9 cellular contexts compared by ENCODE assay signal in genomic region chr2:38653715-38654494, GRCh38. TPM values are rescaled to one million over a fixed set of nuclear protein-coding genes. Genes with fewer than 3 reads are reported as not detected.
DNase-seq lines count a peak whose midpoint lies in the region; ATAC-seq and TF ChIP-seq lines count a peak whose summit lies in the region.
"Had no signal": no experiment of that assay in that cellular context is flagged by ENCODE, and none has a peak within 500 bp of the region (broad histone marks: within the 10 kb centered on the region; RNA-seq: fewer than 3 reads in every experiment).

No MANE protein-coding gene starts in this region.

- no peak overlapping the region for H3K4me3 ChIP-seq in Panc1 (ENCODE audit: low read depth in 2 of 2, low read length in 2 of 2)
- H3K4me3 ChIP-seq in GM23248 = no peak overlapping the region
- H3K4me3 ChIP-seq: gastrocnemius medialis had no signal

- DNase-seq in Panc1 (ENCODE audit: low read depth, low spot score) = no peak
- peak; percentile 61 to 79 for DNase-seq in activated naive CD4-positive, alpha-beta T cell treated with anti-CD3 and anti-CD28 coated beads, Interleukin-2, amount 50 U/mL, for 72 hours (ENCODE audit: low spot score in 2 of 2)
- peak in 2 of 3 donors; percentile 67 to 76 for DNase-seq in stimulated activated CD4-positive, alpha-beta T cell treated with anti-CD3 and anti-CD28 coated beads, Interleukin-12 subunit alpha, Interleukin-12 subunit beta, amount 100 ng/mL, for 48 hours (ENCODE audit: low read depth in 2 of 3, low spot score in 1 of 3)
- no peak for DNase-seq in NCI-H2029 treated with DMSO at 0.1 percent for 48 hours (lab: John Stamatoyannopoulos, UW)
- DNase-seq in GM23248 = no peak
- DNase-seq in NCI-H526 (lab: John Stamatoyannopoulos, UW) = no peak

- intact Hi-C loops in Panc1 (cut with micrococcal nuclease; ENCODE audit: unreplicated experiment) = no loop called here

- H3K36me3 ChIP-seq in Panc1 (ENCODE audit: control insufficient read depth, insufficient read depth, low read length) (no peaks in the 10 kb centered on the region), GM23248 (ENCODE audit: low read depth) (no peaks in the 10 kb centered on the region)
- H3K36me3 ChIP-seq: gastrocnemius medialis had no signal

- H3K27ac Mint-ChIP-seq in activated naive CD4-positive, alpha-beta T cell treated with anti-CD3 and anti-CD28 coated beads, Interleukin-2, amount 50 U/mL, for 72 hours = peak overlapping the region; percentile 65 to 83

- ATAC-seq in GM18867 (IDR thresholded peaks at IDR 0.05; ENCODE audit: unreplicated experiment) (peak; percentile 53), Panc1 (peak; percentile 19; the same call in 1 of the 2 replicates), HG02852 (IDR thresholded peaks at IDR 0.05; ENCODE audit: unreplicated experiment) (no peak)
- peak; percentile 85 for ATAC-seq in activated naive CD4-positive, alpha-beta T cell treated with anti-CD3 and anti-CD28 coated beads, Interleukin-2, amount 50 U/mL, for 72 hours
- ATAC-seq: gastrocnemius medialis had no signal

- CTCF ChIA-PET in Panc1 (lab: Charles Lee) = no interaction called here

- in situ Hi-C loops in Panc1 (cut with HindIII; ENCODE audit: low pct_unique_long_range_greater_than_20kb, low sequenced_read_pairs) = no loop called here
- in situ Hi-C loops in GM23248 (cut with MboI) = no loop called here

- BruUV-seq in Panc1 (replicated peaks; lab: Mats Ljungman, UMichigan) = no TSS peak

- peaks cover 4 to 16% of the 10 kb centered on the region in 2 donors for H3K36me3 Mint-ChIP-seq in activated naive CD4-positive, alpha-beta T cell treated with anti-CD3 and anti-CD28 coated beads, Interleukin-2, amount 50 U/mL, for 72 hours

- no peaks in the 10 kb centered on the region for H4K20me1 ChIP-seq in GM23248 (ENCODE audit: insufficient read depth)

- no peak for TF ChIP-seq CTCF in Panc1 (IDR thresholded peaks at IDR 0.05)

- H3K4me1 ChIP-seq in Panc1 (ENCODE audit: control insufficient read depth, insufficient read depth, low read length) (peaks cover 17% of the 10 kb centered on the region; the same call in 1 of the 2 replicates), GM23248 (ENCODE audit: insufficient read depth) (no peaks in the 10 kb centered on the region)

- POLR2A ChIA-PET in Panc1 (lab: Charles Lee) = interaction anchor here (1.0 kb wide), 1 partner anchor 18 kb away, joined by 3 read pairs; no protein-coding TSS in a partner anchor

- H3K27ac ChIP-seq in Panc1 (ENCODE audit: low read length) = peak overlapping the region; percentile 46; the same call in 1 of the 2 replicates
- no peak overlapping the region for H3K27ac ChIP-seq in GM23248
- H3K27ac ChIP-seq: gastrocnemius medialis had no signal

- no peak overlapping the region for H3K4me2 ChIP-seq in GM23248 (ENCODE audit: unreplicated experiment)

- H3K9me3 ChIP-seq in Panc1 (ENCODE audit: control insufficient read depth, insufficient read depth, low read depth, low read length) (no peaks in the 10 kb centered on the region), GM23248 (ENCODE audit: low read depth) (no peaks in the 10 kb centered on the region)
- H3K9me3 ChIP-seq: gastrocnemius medialis had no signal

- H3K9me2 ChIP-seq in GM23248 (ENCODE audit: insufficient read depth) = no peaks in the 10 kb centered on the region

- H3K27me3 ChIP-seq in Panc1 (ENCODE audit: control insufficient read depth, insufficient read depth, low read length) = no peaks in the 10 kb centered on the region
- no peaks in the 10 kb centered on the region; the same call in 1 of the 2 replicates for H3K27me3 ChIP-seq in GM23248 (replicated peaks; ENCODE audit: insufficient read depth)
- H3K27me3 ChIP-seq: gastrocnemius medialis had no signal

- H3F3A ChIP-seq in GM23248 (ENCODE audit: insufficient read depth) = no peaks in the 10 kb centered on the region

- no peaks in the 10 kb centered on the region for H3K79me2 ChIP-seq in GM23248 (ENCODE audit: insufficient read depth)

- WGBS in GM23248 (ENCODE audit: low coverage in 1 of 2, low lambda C conversion rate in 2 of 2, missing lambda C conversion rate in 2 of 2), 2 experiments = 82 to 85% methylated on average over 9 of the region's 9 CpGs

- no peak overlapping the region for H2AFZ ChIP-seq in GM23248

- no peak overlapping the region for H3K9ac ChIP-seq in GM23248

- peaks cover 4 to 11% of the 10 kb centered on the region in 2 donors for H3K9me3 Mint-ChIP-seq in activated naive CD4-positive, alpha-beta T cell treated with anti-CD3 and anti-CD28 coated beads, Interleukin-2, amount 50 U/mL, for 72 hours

RNA-seq across cellular contexts. Expression of gene GALM, which starts 12.0 kb away (rescaled TPM):
- 20.5 TPM for total RNA-seq in Panc1 (2021; ENCODE audit: unreplicated experiment)
- 23.3 TPM for polyA plus RNA-seq in Panc1 (2012; ENCODE audit: insufficient read length)
- total RNA-seq in activated naive CD4-positive, alpha-beta T cell treated with anti-CD3 and anti-CD28 coated beads, Interleukin-2, amount 50 U/mL, for 72 hours = 10 to 100 TPM; 16.1 to 45.0 TPM
- total RNA-seq in GM23248 (2014; rRNA removed; shearing (Covaris generic)) = 8.6 and 10.8 TPM in 2 replicates
- polyA plus RNA-seq in GM23248 (2016; fragmentation: Nextera tagmentation; extraction: Ambion mirVana) = 7.6 and 8.8 TPM in 2 replicates

RNA-seq across cellular contexts. Expression of gene HNRNPLL, which starts 51.2 kb away (rescaled TPM):
- total RNA-seq in Panc1 (2021; ENCODE audit: unreplicated experiment) = 69.8 TPM
- polyA plus RNA-seq in Panc1 (2012; ENCODE audit: insufficient read length) = 25.6 TPM
- total RNA-seq in activated naive CD4-positive, alpha-beta T cell treated with anti-CD3 and anti-CD28 coated beads, Interleukin-2, amount 50 U/mL, for 72 hours = 10 to 100 TPM; 49.1 to 61.8 TPM
- total RNA-seq in GM23248 (2014; rRNA removed; shearing (Covaris generic)) = 34.9 and 42.6 TPM in 2 replicates
- 31.3 and 32.6 TPM in 2 replicates for polyA plus RNA-seq in GM23248 (2016; fragmentation: Nextera tagmentation; extraction: Ambion mirVana)

Comparison
In these comparisons a context has a peak if more than half of its experiments do, and no peak if none do; other contexts are left out.
1. DNase-seq: peak in activated naive CD4-positive, alpha-beta T cell treated with anti-CD3 and anti-CD28 coated beads, Interleukin-2, amount 50 U/mL, for 72 hours (2 of 2) and stimulated activated CD4-positive, alpha-beta T cell treated with anti-CD3 and anti-CD28 coated beads, Interleukin-12 subunit alpha, Interleukin-12 subunit beta, amount 100 ng/mL, for 48 hours (2 of 3); none in Panc1 (single experiment), NCI-H2029 treated with DMSO at 0.1 percent for 48 hours (single experiment), GM23248 (single experiment) and NCI-H526 (0 of 2).